In genomic region chr22:29780781-29781676, GRCh38 we compare ENCODE assay signal across 9 cellular contexts. TPM values are rescaled to one million over a fixed set of nuclear protein-coding genes. Genes with fewer than 3 reads are reported as not detected.
A peak's percentile ranks its signal among the peaks of the same experiment; 100 is the strongest.
DNase-seq lines count a peak whose midpoint lies in the region; ATAC-seq and TF ChIP-seq lines count a peak whose summit lies in the region.
"Had no signal": no experiment of that assay in that cellular context is flagged by ENCODE, and none has a peak within 500 bp of the region (broad histone marks: within the 10 kb centered on the region; RNA-seq: fewer than 3 reads in every experiment).

No MANE protein-coding gene starts in this region.

- no peak overlapping the region for H3K4me3 Mint-ChIP-seq in stimulated activated naive CD8-positive, alpha-beta T cell treated with anti-CD3 and anti-CD28 coated beads, Interleukin-15, Interleukin-2, amounts not matched to agents 100 ng/mL and 50 ng/mL, for 24 hours
- H3K4me3 Mint-ChIP-seq in endothelial cell (ENCODE audit: unreplicated experiment) = no peak overlapping the region
- H3K4me3 Mint-ChIP-seq: B cell had no signal

- no peaks in the 10 kb centered on the region for H3K9me3 ChIP-seq in mucosa of stomach (ENCODE audit: control insufficient read depth, low read length)

- H3K4me3 ChIP-seq in mucosa of stomach (ENCODE audit: low read length) = no peak overlapping the region

- no peak for TF ChIP-seq CTCF in endothelial cell (IDR thresholded peaks at IDR 0.05; ENCODE audit: unreplicated experiment)

- H3K36me3 ChIP-seq in mucosa of stomach (ENCODE audit: control insufficient read depth, insufficient read depth, low read length) = no peaks in the 10 kb centered on the region

- no peaks in the 10 kb centered on the region for H3K27me3 ChIP-seq in mucosa of stomach (ENCODE audit: control insufficient read depth, insufficient read depth, low read length)

- peak overlapping the region; percentile 7 for H3K27ac Mint-ChIP-seq in stimulated activated naive CD8-positive, alpha-beta T cell treated with anti-CD3 and anti-CD28 coated beads, Interleukin-15, Interleukin-2, amounts not matched to agents 100 ng/mL and 50 ng/mL, for 24 hours
- peak overlapping the region; percentile 43 for H3K27ac Mint-ChIP-seq in endothelial cell (ENCODE audit: unreplicated experiment)
- H3K27ac Mint-ChIP-seq: B cell had no signal

- no peaks in the 10 kb centered on the region for H3K4me1 Mint-ChIP-seq in stimulated activated naive CD8-positive, alpha-beta T cell treated with anti-CD3 and anti-CD28 coated beads, Interleukin-15, Interleukin-2, amounts not matched to agents 100 ng/mL and 50 ng/mL, for 24 hours (ENCODE audit: low read depth)
- peaks cover 17% of the 10 kb centered on the region for H3K4me1 Mint-ChIP-seq in endothelial cell (ENCODE audit: unreplicated experiment)

- ATAC-seq in stimulated activated naive CD8-positive, alpha-beta T cell treated with anti-CD3 and anti-CD28 coated beads, Interleukin-15, Interleukin-2, amounts not matched to agents 100 U/mL and 50 U/mL, for 24 hours = no peak
- no peak for ATAC-seq in GM21786 (IDR thresholded peaks at IDR 0.05; ENCODE audit: unreplicated experiment)

- no peaks in the 10 kb centered on the region for H3K27me3 Mint-ChIP-seq in stimulated activated naive CD8-positive, alpha-beta T cell treated with anti-CD3 and anti-CD28 coated beads, Interleukin-15, Interleukin-2, amounts not matched to agents 100 ng/mL and 50 ng/mL, for 24 hours
- no peaks in the 10 kb centered on the region for H3K27me3 Mint-ChIP-seq in endothelial cell (ENCODE audit: unreplicated experiment)
- H3K27me3 Mint-ChIP-seq: B cell had no signal

- no peak for DNase-seq in stimulated activated naive CD8-positive, alpha-beta T cell treated with anti-CD3 and anti-CD28 coated beads, Interleukin-15, Interleukin-2, amounts not matched to agents 100 U/mL and 50 U/mL, for 24 hours
- DNase-seq in endothelial cell (ENCODE audit: low spot score) (no peak), NCI-H1417 (lab: John Stamatoyannopoulos, UW) (no peak), NCI-H446 (lab: John Stamatoyannopoulos, UW) (no peak), KG1 (lab: John Stamatoyannopoulos, UW) (no peak)

- H3K9me3 Mint-ChIP-seq in stimulated activated naive CD8-positive, alpha-beta T cell treated with anti-CD3 and anti-CD28 coated beads, Interleukin-15, Interleukin-2, amounts not matched to agents 100 ng/mL and 50 ng/mL, for 24 hours = no peaks in the 10 kb centered on the region
- H3K9me3 Mint-ChIP-seq in endothelial cell (ENCODE audit: unreplicated experiment) = no peaks in the 10 kb centered on the region

- H3K36me3 Mint-ChIP-seq in stimulated activated naive CD8-positive, alpha-beta T cell treated with anti-CD3 and anti-CD28 coated beads, Interleukin-15, Interleukin-2, amounts not matched to agents 100 ng/mL and 50 ng/mL, for 24 hours (ENCODE audit: low read depth) = no peaks in the 10 kb centered on the region
- no peaks in the 10 kb centered on the region for H3K36me3 Mint-ChIP-seq in endothelial cell (ENCODE audit: low read depth, unreplicated experiment)

- H3K4me1 ChIP-seq in mucosa of stomach (ENCODE audit: control insufficient read depth, insufficient read depth, low read length) = peaks cover 65% of the 10 kb centered on the region

- peak overlapping the region; percentile 56 for H3K9ac ChIP-seq in mucosa of stomach (ENCODE audit: low read length)

RNA-seq across cellular contexts. Expression of gene UQCR10, which starts 13.9 kb away (rescaled TPM):
- total RNA-seq in endothelial cell (ENCODE audit: unreplicated experiment) = 84.6 TPM

RNA-seq across cellular contexts. Expression of gene ZMAT5, which starts 14.2 kb away (rescaled TPM):
- 20.2 TPM for total RNA-seq in endothelial cell (ENCODE audit: unreplicated experiment)

RNA-seq across cellular contexts. Expression of gene ASCC2, which starts 57.0 kb away (rescaled TPM):
- total RNA-seq in endothelial cell (ENCODE audit: unreplicated experiment) = 85.5 TPM
